8 cellular contexts compared by ENCODE assay signal in genomic region chr6:35522660-35523658, GRCh38. TPM values are rescaled to one million over a fixed set of nuclear protein-coding genes. Genes with fewer than 3 reads are reported as not detected.
DNase-seq lines count a peak whose midpoint lies in the region; ATAC-seq and TF ChIP-seq lines count a peak whose summit lies in the region.

No MANE protein-coding gene starts in this region.

- no peaks in the 10 kb centered on the region for H3K36me3 Mint-ChIP-seq in Caco-2 (ENCODE audit: insufficient read depth, unreplicated experiment)

- no peaks in the 10 kb centered on the region for H3K27me3 Mint-ChIP-seq in Caco-2 (ENCODE audit: insufficient read depth, unreplicated experiment)

- H3K4me3 ChIP-seq in Caco-2 (ENCODE audit: low read depth, low read length) = no peak overlapping the region

- H3K9me3 ChIP-seq in Caco-2 = no peaks in the 10 kb centered on the region

- intact Hi-C loops in Caco-2 (cut with micrococcal nuclease; ENCODE audit: unreplicated experiment) = loop anchor here (1.0 to 10.0 kb wide), 3 partner anchors 62 to 228 kb away; partner anchors contain the start of gene DEF6

- POLR2A ChIA-PET in Caco-2 (lab: Charles Lee) = interaction anchor here (0.6 kb wide), 2 partner anchors 25 to 49 kb away, joined by 3 to 4 read pairs; no protein-coding TSS in a partner anchor

- H3K36me3 ChIP-seq in Caco-2 (ENCODE audit: control insufficient read depth, insufficient read depth, low read length) = no peaks in the 10 kb centered on the region

- no peak overlapping the region for H3K4me3 Mint-ChIP-seq in Caco-2 (ENCODE audit: unreplicated experiment)

- H3K27me3 ChIP-seq in Caco-2 (replicated peaks; ENCODE audit: control insufficient read depth, insufficient read depth, low read length) = no peaks in the 10 kb centered on the region

- no TSS peak for BruUV-seq in Caco-2 (replicated peaks; lab: Mats Ljungman, UMichigan)

- peaks cover 11% of the 10 kb centered on the region; the same call in 1 of the 2 replicates for H3K4me1 ChIP-seq in Caco-2

- no peak overlapping the region for H3K27ac Mint-ChIP-seq in Caco-2 (ENCODE audit: unreplicated experiment)

- DNase-seq in Caco-2 = peak; percentile 71 to 74
- DNase-seq in NCI-H82 (lab: John Stamatoyannopoulos, UW) = peak; percentile 91
- peak; percentile 50 for DNase-seq in activated CD8-positive, alpha-beta memory T cell treated with anti-CD3 and anti-CD28 coated beads, Interleukin-2, amount 50 U/mL, for 24 hours (ENCODE audit: extremely low read depth)
- peak; percentile 64 for DNase-seq in epidermal melanocyte (ENCODE audit: insufficient read length, low spot score)
- DNase-seq in myocyte (ENCODE audit: low read depth) = peak; percentile 69
- DNase-seq in stimulated activated CD8-positive, alpha-beta memory T cell treated with anti-CD3 and anti-CD28 coated beads, Interleukin-4, amount 100 ng/mL, for 48 hours = peak; percentile 90
- DNase-seq in OCI-M2 (lab: John Stamatoyannopoulos, UW; ENCODE audit: unreplicated experiment) = no peak

- peaks cover 7% of the 10 kb centered on the region for H3K4me1 Mint-ChIP-seq in Caco-2 (ENCODE audit: low read depth, unreplicated experiment)

- CTCF ChIA-PET in Caco-2 (lab: Charles Lee) = interaction anchor here (0.5 to 3.5 kb wide), 19 partner anchors 8 to 611 kb away, joined by 3 to 25 read pairs (median 4); partner anchors contain the start of gene ARMC12

- ATAC-seq in HG02884 (IDR thresholded peaks at IDR 0.05; ENCODE audit: unreplicated experiment) = peak; percentile 50

- TF ChIP-seq CTCF in Caco-2 (IDR thresholded peaks at IDR 0.05; ENCODE audit: insufficient read depth in 1 of 2, low read depth in 1 of 2, low read length in 1 of 2, severe bottlenecking in 1 of 2, unreplicated experiment in 1 of 2) = peak; percentile 93 to 96

- no peaks in the 10 kb centered on the region for H3K9me3 Mint-ChIP-seq in Caco-2 (ENCODE audit: unreplicated experiment)

RNA-seq across cellular contexts. Expression of gene TULP1, which starts 10.3 kb away (rescaled TPM):
- total RNA-seq in Caco-2 (2022) = not detected in 2 replicates
- total RNA-seq in myocyte = 0.05 and 0.10 TPM in 2 replicates
- 0.24 TPM for polyA plus RNA-seq in myocyte (2012)

RNA-seq across cellular contexts. Expression of gene TEAD3, which starts 26.1 kb away (rescaled TPM):
- total RNA-seq in Caco-2 (2022) = 51.8 and 57.2 TPM in 2 replicates
- total RNA-seq in myocyte = 25.5 and 33.2 TPM in 2 replicates
- 51.2 TPM for polyA plus RNA-seq in myocyte (2012)

RNA-seq across cellular contexts. Expression of gene RPL10A, which starts 54.8 kb away (rescaled TPM):
- total RNA-seq in Caco-2 (2022) (1,082 and 1,106 TPM in 2 replicates), myocyte (794 and 894 TPM in 2 replicates)
- 1,221 TPM for polyA plus RNA-seq in myocyte (2012)
